ENCODE assay signal across 1 cellular context in genomic region chr2:119366649-119367471, GRCh38.
TF ChIP-seq lines count a peak whose summit lies in the region.

C2orf76 (minus strand) TSS chr2:119366834; CDS start chr2:119339959, 26,875 bp downstream.
DBI (plus strand) TSS chr2:119366977; CDS start chr2:119367052, 75 bp downstream.

TF ChIP-seq in K562, 482 proteins besides CTCF, POLR2A, EP300 and RAD21 (continued from another document and continues in another):
- TF ChIP-seq MGA (IDR thresholded peaks at IDR 0.05) = peak; percentile 82
- no peak for TF ChIP-seq TOE1 (IDR thresholded peaks at IDR 0.05; ENCODE audit: borderline replicate concordance)
- TF ChIP-seq TOE1 (CRISPR knock-in tag; IDR thresholded peaks at IDR 0.05; ENCODE audit: borderline replicate concordance, low read depth) = no peak
- no peak for TF ChIP-seq KLF13 (tag; IDR thresholded peaks at IDR 0.05; ENCODE audit: borderline replicate concordance, low read depth)
- TF ChIP-seq HNRNPLL (IDR thresholded peaks at IDR 0.05; ENCODE audit: low read depth, low read length, poor library complexity, severe bottlenecking) = peak; percentile 97
- TF ChIP-seq CXXC5 (CRISPR knock-in tag; IDR thresholded peaks at IDR 0.05) = peak; percentile 88
- no peak for TF ChIP-seq RBM22 (IDR thresholded peaks at IDR 0.05; ENCODE audit: low read depth, low read length, poor library complexity, severe bottlenecking)
- no peak for TF ChIP-seq ZNF79 (CRISPR knock-in tag; IDR thresholded peaks at IDR 0.05; ENCODE audit: low read depth)
- no peak for TF ChIP-seq EWSR1 (IDR thresholded peaks at IDR 0.05; ENCODE audit: borderline replicate concordance, low read depth, partially characterized antibody)
- peak; percentile 62; the same call in 1 of the 2 replicates for TF ChIP-seq PHF8 (IDR thresholded peaks at IDR 0.05; ENCODE audit: borderline replicate concordance, low read length)
- peak; percentile 95 to 98 for TF ChIP-seq MAZ (CRISPR knock-in tag; conservative IDR thresholded peaks at IDR 0.05 in 1 of 2, IDR thresholded peaks at IDR 0.05 in 1 of 2)
- TF ChIP-seq NCOA2 (IDR thresholded peaks at IDR 0.05; ENCODE audit: partially characterized antibody in 2 of 2) = no peak
- TF ChIP-seq DEAF1 (CRISPR knock-in tag; IDR thresholded peaks at IDR 0.05) = no peak
- no peak for TF ChIP-seq PCBP2 (IDR thresholded peaks at IDR 0.05; ENCODE audit: low read depth, low read length, poor library complexity, severe bottlenecking)
- TF ChIP-seq CHD7 (IDR thresholded peaks at IDR 0.05; ENCODE audit: low read depth, low read length) = no peak
- no peak for TF ChIP-seq ZBTB2 (IDR thresholded peaks at IDR 0.05)
- TF ChIP-seq ELK3 (CRISPR knock-in tag; IDR thresholded peaks at IDR 0.05) = no peak
- no peak for TF ChIP-seq HSF4 (CRISPR knock-in tag; IDR thresholded peaks at IDR 0.05; ENCODE audit: borderline replicate concordance)
- peak; percentile 24; the same call in 1 of the 2 replicates for TF ChIP-seq FOXP1 (CRISPR knock-in tag; IDR thresholded peaks at IDR 0.05)
- TF ChIP-seq HNRNPH1 (optimal IDR thresholded peaks at IDR 0.05; ENCODE audit: low read depth, low read length) = no peak
- no peak for TF ChIP-seq MAFK (IDR thresholded peaks at IDR 0.05; ENCODE audit: low read length)
- TF ChIP-seq BDP1 (IDR thresholded peaks at IDR 0.05; ENCODE audit: insufficient read depth, insufficient read length) = no peak
- TF ChIP-seq BCOR (IDR thresholded peaks at IDR 0.05) = no peak; the same call in 1 of the 2 replicates
- no peak for TF ChIP-seq SAFB2 (IDR thresholded peaks at IDR 0.05; ENCODE audit: borderline replicate concordance, low read depth, low read length, severe bottlenecking)
- no peak for TF ChIP-seq ZNF282 (CRISPR knock-in tag; IDR thresholded peaks at IDR 0.05)
- TF ChIP-seq CREM (IDR thresholded peaks at IDR 0.05; ENCODE audit: low read depth) = peak; percentile 67
- peak; percentile 81 for TF ChIP-seq ZNF143 (CRISPR knock-in tag; IDR thresholded peaks at IDR 0.05)
- no peak for TF ChIP-seq SETDB1 (IDR thresholded peaks at IDR 0.05; ENCODE audit: low read length)
- peak; percentile 77 for TF ChIP-seq ZFX (CRISPR knock-in tag; IDR thresholded peaks at IDR 0.05)
